Comparison of ENCODE assay signal across 16 cellular contexts in genomic region chr11:102470257-102470656, GRCh38. TPM values are rescaled to one million over a fixed set of nuclear protein-coding genes. Genes with fewer than 3 reads are reported as not detected.
DNase-seq lines count a peak whose midpoint lies in the region; ATAC-seq and TF ChIP-seq lines count a peak whose summit lies in the region.
"Had no signal": no experiment of that assay in that cellular context is flagged by ENCODE, and none has a peak within 500 bp of the region (broad histone marks: within the 10 kb centered on the region; RNA-seq: fewer than 3 reads in every experiment).

No MANE protein-coding gene starts in this region.

- peak overlapping the region; percentile 34 for H3K27ac Mint-ChIP-seq in CD4-positive, alpha-beta T cell
- peak overlapping the region; percentile 37 for H3K27ac Mint-ChIP-seq in activated B cell treated with CpG ODN at 0.5 μM for 24 hours
- H3K27ac Mint-ChIP-seq: H9 had no signal

- H2AFZ ChIP-seq in DND-41 (ENCODE audit: low read depth, low read length), result no peak overlapping the region

- no peaks in the 10 kb centered on the region for H3K36me3 ChIP-seq in DND-41 (ENCODE audit: insufficient read depth, low read length)
- H3K36me3 ChIP-seq: pancreas had no signal

- intact Hi-C loops in CD4-positive, alpha-beta T cell (cut with DNase I, micrococcal nuclease), result loop anchor here in 1 of 2 experiments (2.0 kb wide), 1 partner anchor 17 kb away; the partner anchor contains the start of gene TMEM123
- intact Hi-C loops in activated B cell treated with CpG ODN at 0.5 μM for 24 hours (cut with micrococcal nuclease), result no loop called here

- H3K9me3 ChIP-seq in CD4-positive, alpha-beta T cell (ENCODE audit: control insufficient read depth, low read length), result no peaks in the 10 kb centered on the region
- no peaks in the 10 kb centered on the region for H3K9me3 ChIP-seq in DND-41 (ENCODE audit: insufficient read depth, low read length, severe bottlenecking)
- H3K9me3 ChIP-seq: pancreas had no signal

- H3K4me1 ChIP-seq in DND-41 (ENCODE audit: insufficient read depth, low read length), result peaks cover 16% of the 10 kb centered on the region

- no peaks in the 10 kb centered on the region for H3K36me3 Mint-ChIP-seq in CD4-positive, alpha-beta T cell (ENCODE audit: low read depth)
- no peaks in the 10 kb centered on the region for H3K36me3 Mint-ChIP-seq in activated B cell treated with CpG ODN at 0.5 μM for 24 hours (ENCODE audit: low read depth)
- H3K36me3 Mint-ChIP-seq: brain had no signal

- peak overlapping the region; percentile 47 for H3K4me3 Mint-ChIP-seq in CD4-positive, alpha-beta T cell
- no peak overlapping the region for H3K4me3 Mint-ChIP-seq in activated B cell treated with CpG ODN at 0.5 μM for 24 hours
- H3K4me3 Mint-ChIP-seq: brain, H9 had no signal

- peaks cover 95% of the 10 kb centered on the region for H3K4me1 Mint-ChIP-seq in CD4-positive, alpha-beta T cell (ENCODE audit: low read depth)
- H3K4me1 Mint-ChIP-seq in activated B cell treated with CpG ODN at 0.5 μM for 24 hours, result peaks cover 77% of the 10 kb centered on the region
- H3K4me1 Mint-ChIP-seq: H9 had no signal

- peak in 6 of 10 experiments; percentile 16 to 51 (median 24) for DNase-seq in CD4-positive, alpha-beta T cell
- DNase-seq in DND-41, result peak; percentile 47
- DNase-seq in activated B cell treated with CpG ODN at 0.5 μM for 24 hours, result no peak
- DNase-seq in effector CD4-positive, alpha-beta T cell, result peak; percentile 19
- no peak for DNase-seq in substantia nigra (lab: John Stamatoyannopoulos, UW)
- DNase-seq in UCSD-AML1 (lab: John Stamatoyannopoulos, UW; ENCODE audit: unreplicated experiment), result no peak
- DNase-seq in NCI-H82 (lab: John Stamatoyannopoulos, UW), result no peak
- DNase-seq: activated T-cell treated with anti-CD3 and anti-CD28 coated beads, Interleukin-2, amount 50 U/mL, for 1 hour; H9; hippocampal formation; NCI-H1105 treated with DMSO at 0.1 percent for 48 hours; pancreas had no signal

- H3K9ac ChIP-seq in DND-41 (ENCODE audit: low read depth, low read length), result no peak overlapping the region

- H3K9me3 Mint-ChIP-seq in CD4-positive, alpha-beta T cell, result no peaks in the 10 kb centered on the region
- no peaks in the 10 kb centered on the region for H3K9me3 Mint-ChIP-seq in activated B cell treated with CpG ODN at 0.5 μM for 24 hours
- H3K9me3 Mint-ChIP-seq: H9 had no signal

- H3K27me3 Mint-ChIP-seq in CD4-positive, alpha-beta T cell, result no peaks in the 10 kb centered on the region
- no peaks in the 10 kb centered on the region for H3K27me3 Mint-ChIP-seq in activated B cell treated with CpG ODN at 0.5 μM for 24 hours

- peak; percentile 89 for ATAC-seq in CD4-positive, alpha-beta T cell (ENCODE audit: poor library complexity)
- ATAC-seq in DND-41 (ENCODE audit: insufficient read depth, low read depth) (peak; percentile 89), activated B cell treated with CpG ODN at 0.5 μM for 24 hours (ENCODE audit: low read depth) (no peak), GM21390 (IDR thresholded peaks at IDR 0.05; ENCODE audit: unreplicated experiment) (no peak)
- ATAC-seq: pancreas had no signal

- no peak overlapping the region for H3K27ac ChIP-seq in CD4-positive, alpha-beta T cell (ENCODE audit: low read depth, low read length)
- H3K27ac ChIP-seq in DND-41 (ENCODE audit: low read length), result no peak overlapping the region
- H3K27ac ChIP-seq in substantia nigra (ENCODE audit: low read depth, low read length, poor library complexity, severe bottlenecking), result no peak overlapping the region
- H3K27ac ChIP-seq: C4-2B had no signal

- POLR2A ChIA-PET in CD4-positive, alpha-beta T cell (lab: Charles Lee), result interaction anchor here (1.0 to 1.3 kb wide), 2 partner anchors 8 to 16 kb away, joined by 3 to 5 read pairs; no protein-coding TSS in a partner anchor
- POLR2A ChIA-PET in activated B cell treated with CpG ODN at 0.5 μM for 24 hours (lab: Charles Lee), result no interaction called here

- no peaks in the 10 kb centered on the region for H4K20me1 ChIP-seq in DND-41 (ENCODE audit: insufficient read depth, low read length)

- no peak overlapping the region for H3K4me3 ChIP-seq in DND-41 (ENCODE audit: low read depth in 1 of 2, low read length in 2 of 2)
- H3K4me3 ChIP-seq: pancreas, smooth muscle cell had no signal

- TF ChIP-seq CTCF in CD4-positive, alpha-beta T cell (IDR thresholded peaks at IDR 0.05), result no peak
- TF ChIP-seq CTCF in DND-41 (IDR thresholded peaks at IDR 0.05; ENCODE audit: borderline replicate concordance, extremely low read depth, low read length, poor library complexity, severe bottlenecking) (no peak), activated B cell treated with CpG ODN at 0.5 μM for 24 hours (IDR thresholded peaks at IDR 0.05) (no peak)

- H3K4me2 ChIP-seq in DND-41 (ENCODE audit: insufficient read depth, low read length), result no peak overlapping the region
- H3K4me2 ChIP-seq: smooth muscle cell had no signal

- CTCF ChIA-PET in CD4-positive, alpha-beta T cell (lab: Charles Lee), result no interaction called here
- CTCF ChIA-PET in activated B cell treated with CpG ODN at 0.5 μM for 24 hours (lab: Charles Lee), result no interaction called here

- H3K27me3 ChIP-seq in CD4-positive, alpha-beta T cell (ENCODE audit: control insufficient read depth, insufficient read depth, low read length), result no peaks in the 10 kb centered on the region
- H3K27me3 ChIP-seq in DND-41 (ENCODE audit: insufficient read depth, low read length, poor library complexity), result no peaks in the 10 kb centered on the region
- H3K27me3 ChIP-seq: pancreas had no signal

- no peaks in the 10 kb centered on the region for H3K79me2 ChIP-seq in DND-41 (ENCODE audit: insufficient read depth, low read length)

RNA-seq across cellular contexts. Expression of gene TMEM123, which starts 17.7 kb away (rescaled TPM):
- 100 to 1,000 TPM; 288 to 307 TPM for total RNA-seq in CD4-positive, alpha-beta T cell
- total RNA-seq in activated B cell treated with CpG ODN at 0.5 μM for 24 hours, result 182 and 191 TPM in 2 replicates

Comparison
In these comparisons a context has a peak if more than half of its experiments do, and no peak if none do; other contexts are left out.
1. ATAC-seq: peak in CD4-positive, alpha-beta T cell (single experiment) and DND-41 (single experiment); none in activated B cell treated with CpG ODN at 0.5 μM for 24 hours (single experiment) and GM21390 (single experiment).
2. DNase-seq: peak in CD4-positive, alpha-beta T cell (6 of 10), DND-41 (single experiment) and effector CD4-positive, alpha-beta T cell (single experiment); none in activated B cell treated with CpG ODN at 0.5 μM for 24 hours (single experiment), substantia nigra (0 of 49), UCSD-AML1 (single experiment) and NCI-H82 (single experiment).